In the genomic region with DNA sequence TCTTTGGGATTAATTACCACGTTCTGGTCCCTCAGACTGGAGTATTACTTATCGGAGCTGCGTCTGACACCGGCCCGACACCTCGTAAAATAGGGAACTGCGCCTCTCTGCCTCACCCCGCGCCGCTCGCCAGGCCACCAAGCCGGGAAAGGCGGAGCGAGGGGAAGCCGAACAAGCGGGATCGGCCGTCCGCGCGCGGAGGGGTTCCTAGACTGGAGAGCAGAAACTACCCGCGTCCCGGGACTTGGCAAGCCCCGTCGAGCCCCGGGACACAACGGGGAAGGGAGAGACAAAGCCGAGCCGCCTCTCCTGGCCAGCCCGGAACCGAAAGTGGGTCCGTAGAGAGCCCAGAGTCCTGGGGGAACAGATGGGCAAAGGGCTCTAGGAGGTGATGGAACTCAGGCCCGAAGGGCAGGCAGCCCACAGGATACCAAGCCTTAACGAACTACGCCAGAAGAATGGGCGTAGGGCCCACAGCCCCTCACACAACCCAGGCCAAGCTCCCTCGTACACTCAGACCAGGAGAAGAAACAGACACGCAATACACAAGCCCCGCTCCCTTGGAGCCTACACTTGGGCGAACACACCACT, we compare ENCODE assay signal across 11 cellular contexts. TPM values are rescaled to one million over a fixed set of nuclear protein-coding genes. Genes with fewer than 3 reads are reported as not detected.
A peak's percentile ranks its signal among the peaks of the same experiment; 100 is the strongest.
DNase-seq lines count a peak whose midpoint lies in the region; ATAC-seq and TF ChIP-seq lines count a peak whose summit lies in the region.
"Had no signal": no experiment of that assay in that cellular context is flagged by ENCODE, and none has a peak within 500 bp of the region (broad histone marks: within the 10 kb centered on the region; RNA-seq: fewer than 3 reads in every experiment).

No MANE protein-coding gene starts in this region.

- 2 to 9% methylated on average over 6 to 11 of the region's 42 CpGs for WGBS in esophagus squamous epithelium, 2 donors

- peak overlapping the region in 7 of 11 experiments; percentile 6 to 88 (median 70); a peak in 13 of 22 replicates for H3K4me2 ChIP-seq in BLaER1 treated with 17β-estradiol and CSF1 and Interleukin-3, amounts not matched to agents 10 nM and 100 nM

- DNase-seq in NCI-H526 treated with DMSO at 0.1 percent for 48 hours (lab: John Stamatoyannopoulos, UW) = peak; percentile 4
- DNase-seq in esophagus squamous epithelium (lab: John Stamatoyannopoulos, UW) = no peak
- DNase-seq in osteocyte (ENCODE audit: extremely low spot score, unreplicated experiment) = no peak
- DNase-seq in NCI-H1417 treated with DMSO at 0.1 percent for 48 hours (lab: John Stamatoyannopoulos, UW) = no peak
- DNase-seq in NCI-H1694 treated with DMSO at 0.1 percent for 48 hours (lab: John Stamatoyannopoulos, UW) = no peak
- no peak for DNase-seq in activated CD4-positive, alpha-beta T cell treated with anti-CD3 and anti-CD28 coated beads for 4 hours
- DNase-seq: immature natural killer cell had no signal

- H3K4me1 ChIP-seq in BLaER1 treated with 17β-estradiol and CSF1 and Interleukin-3, amounts not matched to agents 10 nM and 100 nM = peaks cover 0 to 16% (median 5%) of the 10 kb centered on the region in 10 experiments; a peak in 6 of 20 replicates
- peaks cover 48 to 81% (median 49%) of the 10 kb centered on the region in 3 donors for H3K4me1 ChIP-seq in esophagus squamous epithelium

- peaks cover 7 to 15% (median 9%) of the 10 kb centered on the region in 11 experiments; a peak in 18 of 22 replicates for H3K9me3 ChIP-seq in BLaER1 treated with 17β-estradiol and CSF1 and Interleukin-3, amounts not matched to agents 10 nM and 100 nM (replicated peaks in 1 of 11)
- no peaks in the 10 kb centered on the region for H3K9me3 ChIP-seq in esophagus squamous epithelium

- intact Hi-C loops in esophagus squamous epithelium (cut with DNase I) = no loop called here

- H3K4me3 ChIP-seq in BLaER1 treated with 17β-estradiol and CSF1 and Interleukin-3, amounts not matched to agents 10 nM and 100 nM = peak overlapping the region in 4 of 10 experiments; percentile 40 to 57 (median 53); a peak in 9 of 20 replicates
- H3K4me3 ChIP-seq in esophagus squamous epithelium = peak overlapping the region; percentile 15 to 62 (median 42)

- H3K36me3 ChIP-seq in BLaER1 treated with 17β-estradiol and CSF1 and Interleukin-3, amounts not matched to agents 10 nM and 100 nM = no peaks in the 10 kb centered on the region
- no peaks in the 10 kb centered on the region for H3K36me3 ChIP-seq in esophagus squamous epithelium

- no peak overlapping the region for H3K9ac ChIP-seq in BLaER1 treated with 17β-estradiol and CSF1 and Interleukin-3, amounts not matched to agents 10 nM and 100 nM

- H3K27me3 ChIP-seq in BLaER1 treated with 17β-estradiol and CSF1 and Interleukin-3, amounts not matched to agents 10 nM and 100 nM = peaks cover 100% of the 10 kb centered on the region in 11 experiments
- H3K27me3 ChIP-seq in esophagus squamous epithelium = peaks cover 53 to 100% (median 71%) of the 10 kb centered on the region in 4 donors

- peaks cover 2% of the 10 kb centered on the region for H3K36me3 Mint-ChIP-seq in osteocyte (ENCODE audit: unreplicated experiment)

- no peak overlapping the region for H3K27ac Mint-ChIP-seq in osteocyte (ENCODE audit: unreplicated experiment)
- H3K27ac Mint-ChIP-seq: activated naive CD4-positive, alpha-beta T cell treated with anti-CD3 and anti-CD28 coated beads, Interleukin-2, amount 50 U/mL, for 72 hours; immature natural killer cell had no signal

- no peak for TF ChIP-seq POLR2A in esophagus squamous epithelium (IDR thresholded peaks at IDR 0.05)

- H3K4me1 Mint-ChIP-seq in osteocyte (ENCODE audit: unreplicated experiment) = peaks cover 25% of the 10 kb centered on the region

- TF ChIP-seq CTCF in esophagus squamous epithelium (IDR thresholded peaks at IDR 0.05) (no peak), osteocyte (IDR thresholded peaks at IDR 0.05) (no peak)

- no peak for ATAC-seq in HG03135 (IDR thresholded peaks at IDR 0.05; ENCODE audit: unreplicated experiment)

- H3K9me3 Mint-ChIP-seq in osteocyte (ENCODE audit: unreplicated experiment) = no peaks in the 10 kb centered on the region
- H3K9me3 Mint-ChIP-seq: activated naive CD4-positive, alpha-beta T cell treated with anti-CD3 and anti-CD28 coated beads, Interleukin-2, amount 50 U/mL, for 72 hours had no signal

- peaks cover 0 to 98% (median 91%) of the 10 kb centered on the region in 11 experiments; a peak in 19 of 22 replicates for H4K20me1 ChIP-seq in BLaER1 treated with 17β-estradiol and CSF1 and Interleukin-3, amounts not matched to agents 10 nM and 100 nM

- H3K27me3 Mint-ChIP-seq in osteocyte (ENCODE audit: unreplicated experiment) = peaks cover 84% of the 10 kb centered on the region

- H3K27ac ChIP-seq in BLaER1 treated with 17β-estradiol and CSF1 and Interleukin-3, amounts not matched to agents 10 nM and 100 nM = no peak overlapping the region
- H3K27ac ChIP-seq in esophagus squamous epithelium = no peak overlapping the region

- H3K4me3 Mint-ChIP-seq in osteocyte (ENCODE audit: unreplicated experiment) = peak overlapping the region; percentile 52

RNA-seq across cellular contexts. Expression of a gene that starts 6.5 kb away (rescaled TPM):
- total RNA-seq in esophagus squamous epithelium = not detected
- total RNA-seq in osteocyte = not detected in 2 replicates
- total RNA-seq: activated naive CD4-positive, alpha-beta T cell treated with anti-CD3 and anti-CD28 coated beads, Interleukin-2, amount 50 U/mL, for 72 hours; H4 had no signal
